Comparison of ENCODE assay signal across 6 cellular contexts in the genomic region with DNA sequence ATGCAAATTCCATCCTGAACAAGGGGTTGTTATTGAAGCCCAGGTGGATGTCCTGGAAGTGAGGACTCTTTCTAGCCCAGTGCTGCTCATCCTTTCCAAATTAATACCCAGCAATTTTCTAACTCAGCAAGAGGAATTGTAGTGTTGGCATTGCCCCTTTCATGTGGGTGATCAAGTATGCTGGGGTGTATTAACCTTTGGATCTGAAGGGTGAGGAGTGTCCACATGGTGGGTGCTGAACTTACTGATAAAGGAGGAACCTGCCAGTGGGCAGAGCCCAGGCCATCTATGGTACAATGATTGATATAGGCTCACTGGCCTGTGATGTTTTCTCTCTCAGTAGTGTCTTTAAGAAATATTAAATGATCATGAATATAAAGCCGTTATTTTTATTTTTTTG.
"Had no signal": no experiment of that assay in that cellular context is flagged by ENCODE, and none has a peak within 500 bp of the region (broad histone marks: within the 10 kb centered on the region; RNA-seq: fewer than 3 reads in every experiment).

No MANE protein-coding gene starts in this region.

- H3K27ac Mint-ChIP-seq: IgD-negative memory B cell had no signal

- DNase-seq: IMR-90, KBM-7 had no signal

- H3K27me3 Mint-ChIP-seq: IgD-negative memory B cell had no signal

- H3K4me3 ChIP-seq: K562 had no signal

- H3K36me3 Mint-ChIP-seq: IgD-negative memory B cell had no signal

- H3K9me3 Mint-ChIP-seq: IgD-negative memory B cell had no signal

- ATAC-seq: HepG2, K562 had no signal

- H3K27ac ChIP-seq: HL-60 had no signal

- H3K4me1 Mint-ChIP-seq: IgD-negative memory B cell had no signal
